10 cellular contexts compared by ENCODE assay signal in the genomic region with DNA sequence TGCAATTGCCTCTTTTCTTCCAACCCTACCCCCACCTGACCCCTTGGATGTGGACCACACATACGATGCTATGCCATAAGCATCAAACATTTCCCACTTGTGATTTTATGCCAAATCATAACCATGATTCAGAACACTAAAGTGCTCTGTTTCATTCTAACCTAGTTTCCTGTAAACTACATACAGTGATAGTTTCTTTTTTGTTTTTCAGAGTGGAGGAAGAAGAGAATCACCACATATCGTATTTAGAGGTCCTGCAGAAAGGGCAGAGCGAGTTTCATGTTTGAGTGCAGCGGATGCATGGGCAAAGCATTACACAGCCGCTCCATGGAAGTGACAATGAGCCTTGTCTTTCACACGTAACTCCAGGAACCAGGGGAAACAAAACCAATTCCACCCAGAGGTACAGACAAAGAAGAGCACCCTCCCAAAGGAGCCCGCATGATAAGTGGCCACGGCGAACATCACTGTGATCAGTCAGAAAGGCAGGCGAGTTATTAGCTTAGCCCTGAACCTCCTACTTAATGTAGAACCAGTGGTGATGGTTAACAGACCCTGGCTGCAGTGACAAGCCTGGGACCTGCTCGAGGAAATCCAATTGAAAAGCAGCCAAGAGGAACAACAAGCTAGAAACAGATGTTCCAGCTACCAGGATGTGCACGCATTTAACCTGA.
A peak's percentile ranks its signal among the peaks of the same experiment; 100 is the strongest.
DNase-seq lines count a peak whose midpoint lies in the region; ATAC-seq and TF ChIP-seq lines count a peak whose summit lies in the region.
"Had no signal": no experiment of that assay in that cellular context is flagged by ENCODE, and none has a peak within 500 bp of the region (broad histone marks: within the 10 kb centered on the region; RNA-seq: fewer than 3 reads in every experiment).

No MANE protein-coding gene starts in this region.

- H3K9me3 ChIP-seq in mucosa of descending colon, result no peaks in the 10 kb centered on the region
- no peaks in the 10 kb centered on the region for H3K9me3 ChIP-seq in left lung
- H3K9me3 ChIP-seq: A549, SJSA1 had no signal

- H3K4me3 ChIP-seq in mucosa of descending colon (no peak overlapping the region), left lung (no peak overlapping the region)
- H3K4me3 ChIP-seq: A549, SJSA1 had no signal

- H3K36me3 ChIP-seq in mucosa of descending colon (ENCODE audit: low read depth) (no peaks in the 10 kb centered on the region), left lung (no peaks in the 10 kb centered on the region)
- H3K36me3 ChIP-seq: SJSA1 had no signal

- DNase-seq in DMS79 treated with DMSO at 0.1 percent for 48 hours (lab: John Stamatoyannopoulos, UW) (peak; percentile 8), DMS79 (lab: John Stamatoyannopoulos, UW) (no peak), NCI-H2227 treated with DMSO at 0.1 percent for 48 hours (lab: John Stamatoyannopoulos, UW) (peak; percentile 83), mucosa of descending colon (no peak), left lung (no peak), hypothalamus (lab: John Stamatoyannopoulos, UW) (no peak), HUDEP-2 (lab: John Stamatoyannopoulos, UW; ENCODE audit: unreplicated experiment in 76 of 76) (no peak)

- no peaks in the 10 kb centered on the region for H3K27me3 ChIP-seq in left lung
- H3K27me3 ChIP-seq: SJSA1 had no signal

- no peaks in the 10 kb centered on the region for H3K4me1 ChIP-seq in mucosa of descending colon (ENCODE audit: low read depth)
- H3K4me1 ChIP-seq in left lung, result no peaks in the 10 kb centered on the region
- H3K4me1 ChIP-seq: SJSA1 had no signal

- intact Hi-C loops in mucosa of descending colon (cut with DNase I, micrococcal nuclease) (no loop called here), left lung (cut with DNase I) (no loop called here)

- TF ChIP-seq CTCF in mucosa of descending colon (IDR thresholded peaks at IDR 0.05), result no peak
- TF ChIP-seq CTCF in left lung (IDR thresholded peaks at IDR 0.05), result no peak

- peak; percentile 83 for ATAC-seq in GM21825 (IDR thresholded peaks at IDR 0.05; ENCODE audit: unreplicated experiment)
- peak; percentile 24 for ATAC-seq in mucosa of descending colon
- no peak for ATAC-seq in left lung

- no peak overlapping the region for H3K27ac ChIP-seq in left lung
- H3K27ac ChIP-seq: SJSA1 had no signal

Comparison
In these comparisons a context has a peak if more than half of its experiments do, and no peak if none do; other contexts are left out.
1. DNase-seq: peak in DMS79 treated with DMSO at 0.1 percent for 48 hours (single experiment) and NCI-H2227 treated with DMSO at 0.1 percent for 48 hours (single experiment); none in DMS79 (single experiment), mucosa of descending colon (0 of 3), left lung (0 of 2), hypothalamus (0 of 51) and HUDEP-2 (0 of 76).